In genomic region chr14:99730876-99731351, GRCh38 we compare ENCODE assay signal across 11 cellular contexts. TPM values are rescaled to one million over a fixed set of nuclear protein-coding genes. Genes with fewer than 3 reads are reported as not detected.
DNase-seq lines count a peak whose midpoint lies in the region; ATAC-seq and TF ChIP-seq lines count a peak whose summit lies in the region.
"Had no signal": no experiment of that assay in that cellular context is flagged by ENCODE, and none has a peak within 500 bp of the region (broad histone marks: within the 10 kb centered on the region; RNA-seq: fewer than 3 reads in every experiment).

No MANE protein-coding gene starts in this region.

- H3K4me3 ChIP-seq in BLaER1 = no peak overlapping the region
- no peak overlapping the region for H3K4me3 ChIP-seq in RWPE2 (ENCODE audit: severe bottlenecking)
- H3K4me3 ChIP-seq in ovary = no peak overlapping the region

- H3K4me1 ChIP-seq in BLaER1 (peaks cover 46% of the 10 kb centered on the region), RWPE2 (ENCODE audit: insufficient read depth, poor library complexity, severe bottlenecking) (no peaks in the 10 kb centered on the region), ovary (ENCODE audit: insufficient read depth) (peaks cover 9% of the 10 kb centered on the region)
- H3K4me1 ChIP-seq: foreskin keratinocyte had no signal

- POLR2A ChIA-PET in activated CD4-positive, alpha-beta T cell treated with anti-CD3 and anti-CD28 coated beads, Interleukin-2, amount 10 ng/mL, durations not matched to agents 7 days and 5 days (lab: Charles Lee) = no interaction called here

- H3K36me3 Mint-ChIP-seq in activated CD4-positive, alpha-beta T cell treated with anti-CD3 and anti-CD28 coated beads, Interleukin-2, amount 10 ng/mL, durations not matched to agents 7 days and 5 days (ENCODE audit: low read depth) = no peaks in the 10 kb centered on the region

- H3K27me3 ChIP-seq in BLaER1 (peaks cover 18% of the 10 kb centered on the region; the same call in 1 of the 2 replicates), RWPE2 (ENCODE audit: insufficient read depth, poor library complexity, severe bottlenecking) (no peaks in the 10 kb centered on the region), ovary (no peaks in the 10 kb centered on the region)
- H3K27me3 ChIP-seq: brain microvascular endothelial cell had no signal

- H3K4me1 Mint-ChIP-seq in activated CD4-positive, alpha-beta T cell treated with anti-CD3 and anti-CD28 coated beads, Interleukin-2, amount 10 ng/mL, durations not matched to agents 7 days and 5 days = no peaks in the 10 kb centered on the region

- no peak overlapping the region for H3K27ac Mint-ChIP-seq in activated CD4-positive, alpha-beta T cell treated with anti-CD3 and anti-CD28 coated beads, Interleukin-2, amount 10 ng/mL, durations not matched to agents 7 days and 5 days

- H3K27me3 Mint-ChIP-seq in activated CD4-positive, alpha-beta T cell treated with anti-CD3 and anti-CD28 coated beads, Interleukin-2, amount 10 ng/mL, durations not matched to agents 7 days and 5 days = peaks cover 14% of the 10 kb centered on the region

- H3K4me3 Mint-ChIP-seq in activated CD4-positive, alpha-beta T cell treated with anti-CD3 and anti-CD28 coated beads, Interleukin-2, amount 10 ng/mL, durations not matched to agents 7 days and 5 days = no peak overlapping the region

- H3K36me3 ChIP-seq in BLaER1 (no peaks in the 10 kb centered on the region), RWPE2 (ENCODE audit: low read depth) (no peaks in the 10 kb centered on the region), ovary (no peaks in the 10 kb centered on the region)
- H3K36me3 ChIP-seq: brain microvascular endothelial cell had no signal

- no peak for TF ChIP-seq CTCF in RWPE2 (IDR thresholded peaks at IDR 0.05; ENCODE audit: poor library complexity, severe bottlenecking)
- TF ChIP-seq CTCF in ovary (IDR thresholded peaks at IDR 0.05) = no peak

- TF ChIP-seq EP300 in ovary (IDR thresholded peaks at IDR 0.05) = no peak

- H4K20me1 ChIP-seq in BLaER1 = no peaks in the 10 kb centered on the region

- CTCF ChIA-PET in activated CD4-positive, alpha-beta T cell treated with anti-CD3 and anti-CD28 coated beads, Interleukin-2, amount 10 ng/mL, durations not matched to agents 7 days and 5 days (lab: Charles Lee) = interaction anchor here (1.0 to 1.6 kb wide), 4 partner anchors 10 to 157 kb away, joined by 3 to 5 read pairs (median 4); no protein-coding TSS in a partner anchor

- ATAC-seq in RWPE2 (ENCODE audit: low read depth) (peak; percentile 2; the same call in 1 of the 3 replicates), left cardiac atrium (peak in 1 of 2 donors; percentile 1), GM21423 (IDR thresholded peaks at IDR 0.05; ENCODE audit: unreplicated experiment) (no peak), GM21447 (IDR thresholded peaks at IDR 0.05; ENCODE audit: unreplicated experiment) (no peak)

- 43 to 55% (median 54%) methylated on average over 7 to 10 of the region's 10 CpGs for WGBS in ovary, 3 donors

- DNase-seq in RWPE2 (ENCODE audit: low spot score) (peak; percentile 71), left cardiac atrium (peak; percentile 20), ovary (peak; percentile 19 to 46 (median 30)), ecto neural progenitor cell (ENCODE audit: low spot score) (no peak)
- no peak for DNase-seq in activated CD4-positive, alpha-beta T cell treated with anti-CD3 and anti-CD28 coated beads, Interleukin-2, amount 10 ng/mL, durations not matched to agents 7 days and 5 days
- DNase-seq: brain microvascular endothelial cell, foreskin keratinocyte, GOT3 had no signal

- H3K27ac ChIP-seq in BLaER1 = no peak overlapping the region
- no peak overlapping the region for H3K27ac ChIP-seq in RWPE2 (ENCODE audit: poor library complexity, severe bottlenecking)
- no peak overlapping the region for H3K27ac ChIP-seq in ovary
- H3K27ac ChIP-seq: brain microvascular endothelial cell, foreskin keratinocyte had no signal

- no peak for TF ChIP-seq POLR2A in ovary (IDR thresholded peaks at IDR 0.05)

- intact Hi-C loops in left cardiac atrium (cut with DNase I) = loop anchor here (2.0 to 5.0 kb wide), 3 partner anchors 61 to 156 kb away; partner anchors contain the start of gene EML1 (in 2 of the 2)
- intact Hi-C loops in ovary (cut with DNase I) = loop anchor here in 3 of 4 donors (5.0 kb wide), 3 partner anchors 61 to 151 kb away; partner anchors contain the start of gene EML1 (in 1 of the 3)

- H3K9ac ChIP-seq in BLaER1 = no peak overlapping the region

- no peaks in the 10 kb centered on the region for H3K9me3 Mint-ChIP-seq in activated CD4-positive, alpha-beta T cell treated with anti-CD3 and anti-CD28 coated beads, Interleukin-2, amount 10 ng/mL, durations not matched to agents 7 days and 5 days

- peak overlapping the region; percentile 98 for H3K4me2 ChIP-seq in BLaER1

- no peaks in the 10 kb centered on the region for H3K9me3 ChIP-seq in BLaER1
- no peaks in the 10 kb centered on the region for H3K9me3 ChIP-seq in RWPE2 (ENCODE audit: severe bottlenecking)
- H3K9me3 ChIP-seq in ovary = no peaks in the 10 kb centered on the region

RNA-seq across cellular contexts. Expression of gene CYP46A1, which starts 46.8 kb away (rescaled TPM):
- total RNA-seq in left cardiac atrium (1 to 10 TPM; 4.1 to 4.7 TPM), ovary (1 to 10 TPM in 5 of 7 donors, under 1 TPM in 2; 0.48 to 4.9 (median 1.9) TPM)
- polyA plus RNA-seq in ovary = 1 to 10 TPM; 1.2 TPM
- under 1 TPM; 0.12 to 0.20 TPM for total RNA-seq in activated CD4-positive, alpha-beta T cell treated with anti-CD3 and anti-CD28 coated beads, Interleukin-2, amount 10 ng/mL, durations not matched to agents 7 days and 5 days

Comparison
In these comparisons a context has a peak if more than half of its experiments do, and no peak if none do; other contexts are left out.
1. DNase-seq: peak in RWPE2 (single experiment), left cardiac atrium (single experiment) and ovary (5 of 5); none in ecto neural progenitor cell (single experiment) and activated CD4-positive, alpha-beta T cell treated with anti-CD3 and anti-CD28 coated beads, Interleukin-2, amount 10 ng/mL, durations not matched to agents 7 days and 5 days (single experiment).